In the genomic region with DNA sequence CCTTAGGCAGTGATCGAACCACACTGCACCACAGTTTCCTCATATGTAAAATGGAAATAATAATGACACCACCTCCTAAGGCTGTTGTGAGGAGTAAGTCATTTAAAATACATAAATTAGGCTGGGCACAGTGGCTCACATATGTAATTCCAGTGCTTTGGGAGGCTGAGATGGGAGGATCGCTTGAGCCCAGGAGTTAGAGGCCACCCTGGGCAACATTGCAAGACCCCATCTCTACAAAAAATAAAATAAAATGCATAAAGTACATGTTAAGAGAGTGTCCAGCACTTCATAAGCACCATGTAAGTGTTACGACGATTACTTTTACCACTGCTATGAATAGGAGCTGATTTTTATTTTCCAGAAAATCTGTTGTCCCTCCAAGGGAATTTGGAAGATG, we compare ENCODE assay signal across 1 cellular context.
TF ChIP-seq lines count a peak whose summit lies in the region.

No MANE protein-coding gene starts in this region.

TF ChIP-seq in IMR-90, 13 proteins besides CTCF, POLR2A, EP300 and RAD21 (continued from another document):
- TF ChIP-seq, protein P1, sequence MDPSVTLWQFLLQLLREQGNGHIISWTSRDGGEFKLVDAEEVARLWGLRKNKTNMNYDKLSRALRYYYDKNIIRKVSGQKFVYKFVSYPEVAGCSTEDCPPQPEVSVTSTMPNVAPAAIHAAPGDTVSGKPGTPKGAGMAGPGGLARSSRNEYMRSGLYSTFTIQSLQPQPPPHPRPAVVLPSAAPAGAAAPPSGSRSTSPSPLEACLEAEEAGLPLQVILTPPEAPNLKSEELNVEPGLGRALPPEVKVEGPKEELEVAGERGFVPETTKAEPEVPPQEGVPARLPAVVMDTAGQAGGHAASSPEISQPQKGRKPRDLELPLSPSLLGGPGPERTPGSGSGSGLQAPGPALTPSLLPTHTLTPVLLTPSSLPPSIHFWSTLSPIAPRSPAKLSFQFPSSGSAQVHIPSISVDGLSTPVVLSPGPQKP (IDR thresholded peaks at IDR 0.05; ENCODE audit: borderline replicate concordance, low read depth, low read length) = no peak
- no peak for TF ChIP-seq RFX5 (IDR thresholded peaks at IDR 0.05; ENCODE audit: low read depth, low read length)
- no peak for TF ChIP-seq RCOR1 (IDR thresholded peaks at IDR 0.05; ENCODE audit: insufficient replicate concordance, low read length)
- TF ChIP-seq MAZ (IDR thresholded peaks at IDR 0.05; ENCODE audit: borderline replicate concordance, low read depth, low read length) = no peak
- no peak for TF ChIP-seq BHLHE40 (IDR thresholded peaks at IDR 0.05; ENCODE audit: low read depth, low read length)
- TF ChIP-seq SMC3 (IDR thresholded peaks at IDR 0.05; ENCODE audit: low read depth, low read length) = no peak
TF ChIP-seq in IMR-90: peak in this region for 0.
